ENCODE assay signal across 9 cellular contexts in the genomic region with DNA sequence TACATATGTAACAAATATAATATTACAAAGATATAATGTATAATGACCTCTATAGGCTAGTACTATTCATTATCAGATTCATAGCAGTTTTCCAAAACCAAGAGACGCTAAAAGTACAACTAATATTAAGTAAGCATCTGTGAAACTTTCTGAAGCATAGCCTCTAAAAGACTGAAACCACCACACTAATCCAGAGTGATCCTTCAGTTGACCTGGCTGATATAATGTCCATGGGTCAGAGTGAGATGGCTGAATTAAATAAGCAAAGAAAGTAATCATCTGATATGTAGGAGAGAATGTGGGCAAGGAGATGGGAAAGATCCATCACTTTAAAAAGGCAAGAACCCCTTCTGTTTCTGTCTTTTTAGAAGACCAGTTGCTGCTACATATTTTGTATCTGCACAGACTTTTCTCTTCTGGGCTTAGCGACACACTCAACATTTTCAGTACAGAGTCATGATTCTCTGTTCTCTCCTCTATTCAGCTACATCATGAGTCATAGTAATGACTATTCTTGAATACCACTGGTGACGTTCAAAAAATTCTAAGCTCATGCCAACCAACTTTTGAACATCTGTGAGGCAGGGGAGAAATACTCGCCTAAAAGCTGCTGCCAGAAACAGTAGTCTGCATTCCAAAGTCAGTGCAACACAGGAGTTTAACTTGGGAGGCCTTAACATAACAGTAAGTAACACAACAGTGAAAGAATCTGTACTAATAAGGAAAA.
DNase-seq lines count a peak whose midpoint lies in the region; TF ChIP-seq lines count a peak whose summit lies in the region.
"Had no signal": no experiment of that assay in that cellular context is flagged by ENCODE, and none has a peak within 500 bp of the region (broad histone marks: within the 10 kb centered on the region; RNA-seq: fewer than 3 reads in every experiment).

No MANE protein-coding gene starts in this region.

- H2AK5ac ChIP-seq in mesenchymal stem cell (ENCODE audit: low read length, severe bottlenecking) = no peak overlapping the region

- in situ Hi-C loops in HAP-1 (cut with MboI; ENCODE audit: low sequenced_read_pairs) = no loop called here

- H3K9ac ChIP-seq in mesenchymal stem cell (ENCODE audit: low read length) = peak overlapping the region; percentile 87

- no peak overlapping the region for H4K91ac ChIP-seq in mesenchymal stem cell (ENCODE audit: low read length)

- no peak overlapping the region for H2BK15ac ChIP-seq in mesenchymal stem cell (ENCODE audit: low read depth, poor library complexity, severe bottlenecking)

- H3K27me3 ChIP-seq in MG63 (no peaks in the 10 kb centered on the region), mesenchymal stem cell (ENCODE audit: control insufficient read depth in 1 of 2, insufficient read depth in 1 of 2, low read length in 2 of 2) (no peaks in the 10 kb centered on the region), HAP-1 (ENCODE audit: low read depth) (no peaks in the 10 kb centered on the region)

- H3K4me1 ChIP-seq in mesenchymal stem cell (ENCODE audit: control insufficient read depth, insufficient read depth, low read depth, low read length) = peaks cover 2% of the 10 kb centered on the region
- H3K4me1 ChIP-seq in HAP-1 = peaks cover 1% of the 10 kb centered on the region; the same call in 1 of the 2 replicates

- DNase-seq in AG09319 (ENCODE audit: extremely low read depth, low read depth) (peak; percentile 74), MG63 (peak; percentile 67), dermis blood vessel endothelial cell (peak; percentile 70), mesenchymal stem cell (peak; percentile 77), SKM-1 (lab: John Stamatoyannopoulos, UW; ENCODE audit: unreplicated experiment) (no peak), NCI-H526 treated with DMSO at 0.1 percent for 48 hours (lab: John Stamatoyannopoulos, UW) (no peak), HAP-1 (ENCODE audit: low spot score in 2 of 2) (no peak)
- DNase-seq in activated CD8-positive, alpha-beta memory T cell treated with anti-CD3 and anti-CD28 coated beads for 24 hours = no peak
- DNase-seq: NCI-H1694 had no signal

- 38% methylated on average over 4 of the region's 4 CpGs for WGBS in mesenchymal stem cell

- no peak overlapping the region for H3K18ac ChIP-seq in mesenchymal stem cell (ENCODE audit: low read depth in 1 of 2, low read length in 2 of 2)

- no peak overlapping the region for H3K14ac ChIP-seq in mesenchymal stem cell (ENCODE audit: low read length in 2 of 2)

- H3K27ac ChIP-seq in mesenchymal stem cell (ENCODE audit: low read length, poor library complexity, severe bottlenecking) = peak overlapping the region; percentile 87

- no peak overlapping the region for H2AFZ ChIP-seq in mesenchymal stem cell (ENCODE audit: low read depth, low read length)

- H3K36me3 ChIP-seq in MG63 = no peaks in the 10 kb centered on the region
- no peaks in the 10 kb centered on the region for H3K36me3 ChIP-seq in mesenchymal stem cell (ENCODE audit: control insufficient read depth in 1 of 2, insufficient read depth in 2 of 2, low read depth in 1 of 2, low read length in 2 of 2)
- no peaks in the 10 kb centered on the region for H3K36me3 ChIP-seq in HAP-1 (replicated peaks)

- no peak overlapping the region for H2BK5ac ChIP-seq in mesenchymal stem cell (ENCODE audit: low read depth, low read length, poor library complexity, severe bottlenecking)

- no peak overlapping the region for H3K4me2 ChIP-seq in mesenchymal stem cell (ENCODE audit: low read length, poor library complexity, severe bottlenecking)

- H2BK120ac ChIP-seq in mesenchymal stem cell (ENCODE audit: low read depth, low read length) = no peak overlapping the region

- H3K4ac ChIP-seq in mesenchymal stem cell (ENCODE audit: low read depth in 1 of 2, low read length in 2 of 2) = no peak overlapping the region

- no peak overlapping the region for H3K23ac ChIP-seq in mesenchymal stem cell (ENCODE audit: low read length in 2 of 2)

- H3K4me3 ChIP-seq in MG63 (no peak overlapping the region), mesenchymal stem cell (ENCODE audit: insufficient read depth in 1 of 2, low read depth in 1 of 2, low read length in 2 of 2) (peak overlapping the region in 1 of 2 experiments; percentile 57), HAP-1 (no peak overlapping the region)

- no peak overlapping the region for H4K8ac ChIP-seq in mesenchymal stem cell (ENCODE audit: low read length)

- no peaks in the 10 kb centered on the region for H3K9me3 ChIP-seq in MG63
- no peaks in the 10 kb centered on the region for H3K9me3 ChIP-seq in mesenchymal stem cell (ENCODE audit: control insufficient read depth, low read length)
- H3K9me3 ChIP-seq in HAP-1 = no peaks in the 10 kb centered on the region

- TF ChIP-seq CTCF in AG09319 (IDR thresholded peaks at IDR 0.05; ENCODE audit: low read depth, low read length) = no peak

- H3K79me1 ChIP-seq in mesenchymal stem cell (replicated peaks; ENCODE audit: low read length, poor library complexity, severe bottlenecking) = peaks cover 19% of the 10 kb centered on the region

- no peak overlapping the region for H2BK12ac ChIP-seq in mesenchymal stem cell (ENCODE audit: low read length in 2 of 2)

Comparison
In these comparisons a context has a peak if more than half of its experiments do, and no peak if none do; other contexts are left out.
1. DNase-seq: peak in AG09319 (single experiment), MG63 (single experiment), dermis blood vessel endothelial cell (single experiment) and mesenchymal stem cell (single experiment); none in SKM-1 (single experiment), NCI-H526 treated with DMSO at 0.1 percent for 48 hours (single experiment), HAP-1 (0 of 2) and activated CD8-positive, alpha-beta memory T cell treated with anti-CD3 and anti-CD28 coated beads for 24 hours (single experiment).